In the genomic region with DNA sequence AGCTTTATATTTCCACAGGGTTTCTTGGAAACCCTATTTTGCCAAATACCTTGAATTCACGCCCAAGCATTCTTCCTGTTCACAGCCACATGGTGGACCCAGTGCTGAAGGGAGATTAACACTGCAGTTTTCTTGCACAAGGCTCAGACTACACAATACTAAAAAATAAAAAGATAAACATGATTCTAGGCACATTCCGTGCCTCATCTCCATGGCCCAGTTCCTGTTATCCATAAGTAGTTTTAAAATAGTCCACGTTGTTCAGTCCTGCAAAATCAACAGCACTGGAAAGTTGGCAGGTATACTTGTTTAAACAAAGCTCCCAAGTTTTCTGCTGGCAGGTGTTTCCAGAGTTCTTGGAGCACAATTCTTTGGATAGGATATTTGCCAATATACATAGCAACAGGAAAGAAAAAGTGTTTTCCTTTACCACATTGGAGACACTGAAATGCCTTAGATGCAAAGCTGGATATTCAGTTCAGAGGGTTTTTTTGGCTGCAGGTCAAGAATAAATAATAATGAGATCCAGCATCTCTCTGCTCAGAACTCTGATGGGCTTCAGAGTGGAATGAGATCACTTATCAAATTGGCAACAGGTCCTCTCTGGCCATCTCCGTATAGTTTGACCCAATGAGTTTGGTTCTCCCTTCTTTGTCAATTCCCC, we compare ENCODE assay signal across 1 cellular context.
TF ChIP-seq lines count a peak whose summit lies in the region.

No MANE protein-coding gene starts in this region.

TF ChIP-seq in SK-N-SH, 30 proteins besides CTCF, POLR2A, EP300 and RAD21 (continued from another document):
- TF ChIP-seq, protein P1, sequence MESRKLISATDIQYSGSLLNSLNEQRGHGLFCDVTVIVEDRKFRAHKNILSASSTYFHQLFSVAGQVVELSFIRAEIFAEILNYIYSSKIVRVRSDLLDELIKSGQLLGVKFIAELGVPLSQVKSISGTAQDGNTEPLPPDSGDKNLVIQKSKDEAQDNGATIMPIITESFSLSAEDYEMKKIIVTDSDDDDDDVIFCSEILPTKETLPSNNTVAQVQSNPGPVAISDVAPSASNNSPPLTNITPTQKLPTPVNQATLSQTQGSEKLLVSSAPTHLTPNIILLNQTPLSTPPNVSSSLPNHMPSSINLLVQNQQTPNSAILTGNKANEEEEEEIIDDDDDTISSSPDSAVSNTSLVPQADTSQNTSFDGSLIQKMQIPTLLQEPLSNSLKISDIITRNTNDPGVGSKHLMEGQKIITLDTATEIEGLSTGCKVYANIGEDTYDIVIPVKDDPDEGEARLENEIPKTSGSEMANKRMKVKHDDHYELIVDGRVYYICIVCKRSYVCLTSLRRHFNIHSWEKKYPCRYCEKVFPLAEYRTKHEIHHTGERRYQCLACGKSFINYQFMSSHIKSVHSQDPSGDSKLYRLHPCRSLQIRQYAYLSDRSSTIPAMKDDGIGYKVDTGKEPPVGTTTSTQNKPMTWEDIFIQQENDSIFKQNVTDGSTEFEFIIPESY (IDR thresholded peaks at IDR 0.05; ENCODE audit: borderline replicate concordance, low read depth), result no peak
- TF ChIP-seq TEAD4 (IDR thresholded peaks at IDR 0.05; ENCODE audit: borderline replicate concordance, insufficient read depth), result 0 out of 2 replicates have a peak, but pooled peaks have one; percentile 31
- TF ChIP-seq SMC3 (IDR thresholded peaks at IDR 0.05; ENCODE audit: low read depth, low read length), result no peak
- no peak for TF ChIP-seq USF2 (IDR thresholded peaks at IDR 0.05; ENCODE audit: borderline replicate concordance, low read depth, low read length)
- no peak for TF ChIP-seq USF1 (IDR thresholded peaks at IDR 0.05; ENCODE audit: borderline replicate concordance, low read depth)
- TF ChIP-seq, protein P2, sequence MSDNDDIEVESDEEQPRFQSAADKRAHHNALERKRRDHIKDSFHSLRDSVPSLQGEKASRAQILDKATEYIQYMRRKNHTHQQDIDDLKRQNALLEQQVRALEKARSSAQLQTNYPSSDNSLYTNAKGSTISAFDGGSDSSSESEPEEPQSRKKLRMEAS (IDR thresholded peaks at IDR 0.05; ENCODE audit: low read depth), result no peak
- TF ChIP-seq MXI1 (IDR thresholded peaks at IDR 0.05; ENCODE audit: low read depth, low read length), result no peak
- TF ChIP-seq FOXM1 (IDR thresholded peaks at IDR 0.05; ENCODE audit: low read depth), result no peak
- no peak for TF ChIP-seq TAF1 (IDR thresholded peaks at IDR 0.05; ENCODE audit: borderline replicate concordance, low read depth, low read length)
- TF ChIP-seq IRF3 (IDR thresholded peaks at IDR 0.05; ENCODE audit: low read depth, low read length), result no peak
- TF ChIP-seq EZH2phosphoT487 (IDR thresholded peaks at IDR 0.05; ENCODE audit: borderline replicate concordance, low read depth), result no peak
- no peak; the same call in 1 of the 2 replicates for TF ChIP-seq FOSL2 (IDR thresholded peaks at IDR 0.05; ENCODE audit: borderline replicate concordance, low read depth)
- TF ChIP-seq NFIC (IDR thresholded peaks at IDR 0.05; ENCODE audit: borderline replicate concordance), result peak; percentile 85
- TF ChIP-seq JUND (IDR thresholded peaks at IDR 0.05), result no peak
- TF ChIP-seq YY1 (IDR thresholded peaks at IDR 0.05; ENCODE audit: low read depth), result no peak
- TF ChIP-seq MEF2A (IDR thresholded peaks at IDR 0.05; ENCODE audit: borderline replicate concordance, low read depth), result 0 out of 2 replicates have a peak, but pooled peaks have one; percentile 23
